8 cellular contexts compared by ENCODE assay signal in the genomic region with DNA sequence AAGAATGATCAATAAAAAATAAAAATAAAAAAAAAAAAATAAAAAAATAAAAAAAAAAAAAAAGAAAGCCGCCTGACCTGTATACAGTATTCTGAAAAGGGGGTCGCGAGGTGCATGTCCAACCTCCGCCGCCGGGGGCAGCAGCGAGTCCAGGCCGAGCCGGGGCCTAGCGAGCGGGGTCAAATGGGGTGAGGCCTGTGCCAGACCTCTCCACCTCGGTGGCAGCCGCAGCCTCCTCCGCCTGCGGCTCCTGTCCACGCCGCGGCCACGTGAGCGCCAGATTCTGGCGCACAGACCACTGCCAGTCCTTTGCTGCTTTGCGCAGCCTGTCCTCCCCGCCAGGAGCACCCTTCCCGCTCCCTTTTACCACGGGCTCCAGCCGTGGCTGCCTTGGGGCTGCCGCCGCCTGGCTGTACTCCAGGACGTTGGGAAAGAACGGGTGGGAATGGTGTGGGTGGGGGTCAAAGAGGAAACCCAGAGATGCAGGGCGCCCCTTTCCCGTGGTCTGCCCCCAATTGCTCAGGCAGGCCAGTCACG. TPM values are rescaled to one million over a fixed set of nuclear protein-coding genes. Genes with fewer than 3 reads are reported as not detected.
DNase-seq lines count a peak whose midpoint lies in the region; ATAC-seq and TF ChIP-seq lines count a peak whose summit lies in the region.

No MANE protein-coding gene starts in this region.

- H3K9me3 ChIP-seq in T-helper 17 cell (ENCODE audit: control insufficient read depth, low read length, poor library complexity, severe bottlenecking) (no peaks in the 10 kb centered on the region), adrenal gland (replicated peaks in 1 of 3) (no peaks in the 10 kb centered on the region)

- DNase-seq in NCI-H2227 (lab: John Stamatoyannopoulos, UW; ENCODE audit: unreplicated experiment) (peak; percentile 15), NCI-H2227 treated with DMSO at 0.1 percent for 48 hours (lab: John Stamatoyannopoulos, UW) (no peak), T-helper 17 cell (peak; percentile 65 to 72 (median 68)), adrenal gland (peak; percentile 86 to 97 (median 93)), hepatic stellate cell (ENCODE audit: low spot score) (peak; percentile 74)

- H3K36me3 ChIP-seq in adrenal gland (replicated peaks in 1 of 2): peaks cover 0 to 15% of the 10 kb centered on the region in 2 donors

- peak in 1 of 2 donors; percentile 17 for TF ChIP-seq POLR2A in adrenal gland (IDR thresholded peaks at IDR 0.05)

- peak; percentile 82 to 93 (median 88) for TF ChIP-seq CTCF in adrenal gland (IDR thresholded peaks at IDR 0.05)

- H3K27ac Mint-ChIP-seq in T-helper 17 cell: no peak overlapping the region

- H3K4me1 ChIP-seq in adrenal gland (replicated peaks in 1 of 2): peaks cover 11 to 22% of the 10 kb centered on the region in 2 donors

- H3K4me3 Mint-ChIP-seq in T-helper 17 cell: peak overlapping the region; percentile 7

- TF ChIP-seq RAD21 in Ishikawa (IDR thresholded peaks at IDR 0.05; ENCODE audit: low read depth): peak; percentile 58; the same call in 1 of the 2 replicates

- intact Hi-C loops in adrenal gland (cut with DNase I): loop anchor here in 1 of 2 donors (5.0 kb wide), 1 partner anchor 72 kb away; no protein-coding TSS in a partner anchor

- peaks cover 2% of the 10 kb centered on the region for H3K36me3 Mint-ChIP-seq in T-helper 17 cell (ENCODE audit: low read depth)

- TF ChIP-seq EP300 in Ishikawa (IDR thresholded peaks at IDR 0.05; ENCODE audit: borderline replicate concordance): no peak

- no peaks in the 10 kb centered on the region for H3K27me3 Mint-ChIP-seq in T-helper 17 cell

- peaks cover 16% of the 10 kb centered on the region for H3K4me1 Mint-ChIP-seq in T-helper 17 cell

- H3K27me3 ChIP-seq in adrenal gland: no peaks in the 10 kb centered on the region

- ATAC-seq in T-helper 17 cell (peak; percentile 84), GM21737 (IDR thresholded peaks at IDR 0.05; ENCODE audit: unreplicated experiment) (no peak)

- no peak overlapping the region for H3K4me3 ChIP-seq in adrenal gland
- peak overlapping the region in 2 of 7 experiments; percentile 15 to 23 for H3K4me3 ChIP-seq in skin epidermis

- H3K27ac ChIP-seq in adrenal gland: peak overlapping the region in 4 of 5 donors; percentile 29 to 84 (median 64)
- H3K27ac ChIP-seq in skin epidermis: peak overlapping the region in 15 of 21 experiments; percentile 16 to 83 (median 65)

- 5 to 12% (median 10%) methylated on average over 26 to 33 of the region's 33 CpGs for whole genome bisulfite sequencing in adrenal gland, 4 donors

TF ChIP-seq in Ishikawa, 13 proteins besides CTCF, POLR2A, EP300 and RAD21:
- TF ChIP-seq ZBTB7A (IDR thresholded peaks at IDR 0.05; ENCODE audit: low read depth) (peak; percentile 77; the same call in 1 of the 2 replicates), TEAD4 (IDR thresholded peaks at IDR 0.05) (no peak), MAX (IDR thresholded peaks at IDR 0.05) (peak; percentile 41), YY1 (IDR thresholded peaks at IDR 0.05; ENCODE audit: low read depth) (no peak; the same call in 1 of the 2 replicates)

RNA-seq across cellular contexts. Expression of gene BCKDK, which starts 2.4 kb away (rescaled TPM):
- total RNA-seq in T-helper 17 cell (1 to 10 TPM; 8.5 to 9.9 TPM), adrenal gland (100 to 1,000 TPM in 5 of 8 donors, 10 to 100 TPM in 3; 61.3 to 181 (median 105) TPM)
- 10 to 100 TPM; 30.6 to 32.1 (median 30.6) TPM for polyA plus RNA-seq in adrenal gland

RNA-seq across cellular contexts. Expression of gene VKORC1, which starts 11.1 kb away (rescaled TPM):
- 10 to 100 TPM; 30.6 to 31.7 TPM for total RNA-seq in T-helper 17 cell
- total RNA-seq in adrenal gland: 100 to 1,000 TPM in 7 of 8 donors, 10 to 100 TPM in 1; 63.5 to 267 (median 155) TPM
- polyA plus RNA-seq in adrenal gland: 100 to 1,000 TPM in 1 of 3 donors, 10 to 100 TPM in 2; 69.5 to 120 (median 82.1) TPM

RNA-seq across cellular contexts. Expression of gene KAT8, which starts 11.7 kb away (rescaled TPM):
- 10 to 100 TPM; 86.7 to 97.6 TPM for total RNA-seq in T-helper 17 cell
- total RNA-seq in adrenal gland: 10 to 100 TPM; 61.1 to 94.0 (median 86.9) TPM
- polyA plus RNA-seq in adrenal gland: 100 to 1,000 TPM in 1 of 3 donors, 10 to 100 TPM in 2; 45.0 to 148 (median 97.4) TPM

RNA-seq across cellular contexts. Expression of gene PRSS53, which starts 17.0 kb away (rescaled TPM):
- total RNA-seq in T-helper 17 cell (1 to 10 TPM; 3.2 to 4.4 TPM), adrenal gland (1 to 10 TPM in 4 of 8 donors, under 1 TPM in 4; 0.18 to 3.0 (median 1.0) TPM)
- 10 to 100 TPM in 1 of 3 donors, 1 to 10 TPM in 1, under 1 TPM in 1; 0.29 to 11.0 (median 3.1) TPM for polyA plus RNA-seq in adrenal gland

RNA-seq across cellular contexts. Expression of gene PRSS8, which starts 29.8 kb away (rescaled TPM):
- total RNA-seq in T-helper 17 cell (not detected), adrenal gland (under 1 TPM in 4 of 8 donors, not detected in 4; 0.41 to 0.69 (median 0.53) TPM)
- under 1 TPM in 2 of 3 donors, not detected in 1; 0.16 to 0.20 TPM for polyA plus RNA-seq in adrenal gland

Comparison
In these comparisons a context has a peak if more than half of its experiments do, and no peak if none do; other contexts are left out.
1. RNA of gene BCKDK, which starts 2.4 kb away (total RNA-seq): 61.3 to 181 TPM in adrenal gland; 8.5 to 9.9 TPM in T-helper 17 cell; every median in the first group is over 4 times any median in the second.